ENCODE assay signal across 15 cellular contexts in the genomic region with DNA sequence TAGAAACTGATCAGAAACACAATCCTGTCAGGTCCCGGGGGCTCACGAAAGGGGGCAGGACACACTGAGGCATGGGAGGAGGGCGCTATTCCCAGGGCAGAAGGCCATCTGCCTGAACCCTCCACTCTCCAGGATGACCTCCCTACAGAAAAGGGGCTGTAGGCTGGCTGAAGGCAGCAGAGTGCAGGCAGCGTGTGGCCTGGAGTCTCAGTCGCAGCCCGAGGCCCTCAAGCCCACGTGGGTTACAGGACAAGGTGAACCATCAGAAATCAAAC. TPM values are rescaled to one million over a fixed set of nuclear protein-coding genes. Genes with fewer than 3 reads are reported as not detected.
"Had no signal": no experiment of that assay in that cellular context is flagged by ENCODE, and none has a peak within 500 bp of the region (broad histone marks: within the 10 kb centered on the region; RNA-seq: fewer than 3 reads in every experiment).

No MANE protein-coding gene starts in this region.

- H3K27ac ChIP-seq: foreskin keratinocyte, right lobe of liver, thoracic aorta, WERI-Rb-1 had no signal

- H3K9me3 ChIP-seq: neutrophil, right lobe of liver, thoracic aorta had no signal

- ATAC-seq: activated CD4-positive, alpha-beta T cell treated with anti-CD3 and anti-CD28 coated beads for 36 hours; activated T-cell treated with anti-CD3 and anti-CD28 coated beads, Interleukin-2, amount 50 U/mL, for 72 hours; foreskin keratinocyte; stimulated activated naive CD8-positive, alpha-beta T cell treated with anti-CD3 and anti-CD28 coated beads, Interleukin-15, amount 100 ng/mL, for 72 hours had no signal

- H3K9me3 Mint-ChIP-seq: activated CD4-positive, alpha-beta memory T cell treated with anti-CD3 and anti-CD28 coated beads, Interleukin-2, amount 10 ng/mL, durations not matched to agents 7 days and 5 days; activated naive CD8-positive, alpha-beta T cell treated with anti-CD3 and anti-CD28 coated beads for 36 hours; activated T-cell treated with anti-CD3 and anti-CD28 coated beads, Interleukin-2, amount 50 U/mL, for 72 hours; stimulated activated naive CD8-positive, alpha-beta T cell treated with anti-CD3 and anti-CD28 coated beads, Interleukin-15, amount 100 ng/mL, for 72 hours had no signal

- H3K4me3 Mint-ChIP-seq: activated CD4-positive, alpha-beta memory T cell treated with anti-CD3 and anti-CD28 coated beads, Interleukin-2, amount 10 ng/mL, durations not matched to agents 7 days and 5 days; activated CD4-positive, alpha-beta T cell treated with anti-CD3 and anti-CD28 coated beads for 36 hours; activated naive CD8-positive, alpha-beta T cell treated with anti-CD3 and anti-CD28 coated beads for 36 hours; activated T-cell treated with anti-CD3 and anti-CD28 coated beads, Interleukin-2, amount 50 U/mL, for 72 hours; stimulated activated naive CD8-positive, alpha-beta T cell treated with anti-CD3 and anti-CD28 coated beads, Interleukin-15, amount 100 ng/mL, for 72 hours had no signal

- H3K27me3 ChIP-seq: foreskin keratinocyte, neutrophil, right lobe of liver had no signal

- H3K4me1 Mint-ChIP-seq: activated CD4-positive, alpha-beta memory T cell treated with anti-CD3 and anti-CD28 coated beads, Interleukin-2, amount 10 ng/mL, durations not matched to agents 7 days and 5 days; activated CD4-positive, alpha-beta T cell treated with anti-CD3 and anti-CD28 coated beads for 36 hours; activated naive CD8-positive, alpha-beta T cell treated with anti-CD3 and anti-CD28 coated beads for 36 hours; stimulated activated naive CD8-positive, alpha-beta T cell treated with anti-CD3 and anti-CD28 coated beads, Interleukin-15, amount 100 ng/mL, for 72 hours had no signal

- H3K4me1 ChIP-seq: right lobe of liver had no signal

- H3K27me3 Mint-ChIP-seq: activated CD4-positive, alpha-beta T cell treated with anti-CD3 and anti-CD28 coated beads for 36 hours had no signal

- DNase-seq: activated CD4-positive, alpha-beta memory T cell treated with anti-CD3 and anti-CD28 coated beads, Interleukin-2, amount 10 ng/mL, durations not matched to agents 7 days and 5 days; activated CD4-positive, alpha-beta T cell treated with anti-CD3 and anti-CD28 coated beads for 36 hours; activated CD8-positive, alpha-beta memory T cell treated with anti-CD3 and anti-CD28 coated beads, Interleukin-2, amount 50 U/mL, for 4 hours; activated gamma-delta T cell treated with Interleukin-2 at 50 U/mL for 16 hours; activated naive CD8-positive, alpha-beta T cell treated with anti-CD3 and anti-CD28 coated beads for 36 hours; activated T-cell treated with anti-CD3 and anti-CD28 coated beads, Interleukin-2, amount 50 U/mL, for 72 hours; foreskin keratinocyte; head of caudate nucleus; stimulated activated CD4-positive, alpha-beta T cell treated with anti-CD3 and anti-CD28 coated beads, Interleukin-4, amount 100 ng/mL, for 1 hour; stimulated activated naive CD8-positive, alpha-beta T cell treated with anti-CD3 and anti-CD28 coated beads, Interleukin-15, amount 100 ng/mL, for 72 hours; T-helper 1 cell; WERI-Rb-1 had no signal

- H3K36me3 Mint-ChIP-seq: activated naive CD8-positive, alpha-beta T cell treated with anti-CD3 and anti-CD28 coated beads for 36 hours had no signal

- H3K4me3 ChIP-seq: right lobe of liver, thoracic aorta had no signal

- H3K36me3 ChIP-seq: neutrophil, right lobe of liver, thoracic aorta, WERI-Rb-1 had no signal

- H3K27ac Mint-ChIP-seq: activated CD4-positive, alpha-beta memory T cell treated with anti-CD3 and anti-CD28 coated beads, Interleukin-2, amount 10 ng/mL, durations not matched to agents 7 days and 5 days; activated CD4-positive, alpha-beta T cell treated with anti-CD3 and anti-CD28 coated beads for 36 hours; activated naive CD8-positive, alpha-beta T cell treated with anti-CD3 and anti-CD28 coated beads for 36 hours; activated T-cell treated with anti-CD3 and anti-CD28 coated beads, Interleukin-2, amount 50 U/mL, for 72 hours had no signal

RNA-seq across cellular contexts. Expression of a gene that starts 21.2 kb away (rescaled TPM):
- total RNA-seq: activated CD4-positive, alpha-beta memory T cell treated with anti-CD3 and anti-CD28 coated beads, Interleukin-2, amount 10 ng/mL, durations not matched to agents 7 days and 5 days; activated CD4-positive, alpha-beta T cell treated with anti-CD3 and anti-CD28 coated beads for 36 hours; activated naive CD8-positive, alpha-beta T cell treated with anti-CD3 and anti-CD28 coated beads for 36 hours had no signal
